In the genomic region with DNA sequence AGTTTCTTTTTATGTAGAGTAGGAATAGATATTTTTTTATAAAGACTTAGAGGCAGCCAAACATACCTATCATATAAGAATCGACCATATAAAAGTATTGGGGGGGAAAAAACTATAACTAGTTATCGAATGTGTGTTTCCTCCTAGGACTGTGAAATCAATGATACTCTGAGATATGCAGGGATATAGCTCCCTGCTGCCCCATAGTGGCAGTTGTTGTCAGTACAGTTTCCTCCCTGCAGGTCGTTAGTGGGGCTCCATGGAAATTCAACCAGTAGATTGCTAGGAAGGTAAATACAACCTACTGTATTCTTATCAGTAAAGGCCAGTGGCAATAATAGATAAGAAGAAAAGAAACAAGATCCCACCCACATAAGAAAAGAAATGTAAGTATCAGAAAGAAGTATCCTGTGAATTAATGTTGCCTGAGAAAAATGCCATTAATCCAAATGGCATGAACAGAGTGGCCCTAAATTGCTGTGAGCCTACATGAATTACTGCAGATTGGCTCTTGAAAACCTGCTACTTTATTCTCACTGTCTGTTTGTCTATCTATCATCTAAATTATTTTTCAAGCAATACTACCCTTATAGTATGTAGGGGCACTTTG, we compare ENCODE assay signal across 8 cellular contexts.
A peak's percentile ranks its signal among the peaks of the same experiment; 100 is the strongest.
DNase-seq lines count a peak whose midpoint lies in the region; ATAC-seq, FAIRE-seq and TF ChIP-seq lines count a peak whose summit lies in the region.

No MANE protein-coding gene starts in this region.

- peak; percentile 89 for ATAC-seq in GM21737 (IDR thresholded peaks at IDR 0.05; ENCODE audit: unreplicated experiment)

- H3K4me3 ChIP-seq in epithelial cell of proximal tubule (ENCODE audit: low read depth, low read length) = no peak overlapping the region

- DNase-seq in activated T-cell treated with anti-CD3 and anti-CD28 coated beads for 1 hour (ENCODE audit: low read depth) (peak; percentile 11), HTR-8/SVneo (ENCODE audit: insufficient read length, low spot score) (peak; percentile 54), T1000 (lab: John Stamatoyannopoulos, UW) (peak; percentile 30), epithelial cell of proximal tubule (ENCODE audit: low read depth) (no peak), pulmonary artery endothelial cell (ENCODE audit: low read depth, low spot score) (peak; percentile 5), GF-D8 (lab: John Stamatoyannopoulos, UW) (no peak)
- DNase-seq in activated T-cell treated with anti-CD3 and anti-CD28 coated beads, Interleukin-2, amount 50 U/mL, for 1 hour = no peak

- TF ChIP-seq CTCF in epithelial cell of proximal tubule (conservative IDR thresholded peaks at IDR 0.05; ENCODE audit: low read depth, low read length) = peak; percentile 90

- peak; percentile 48 for FAIRE-seq in HTR-8/SVneo (lab: Jason Lieb, UNC)

Comparison
In these comparisons a context has a peak if more than half of its experiments do, and no peak if none do; other contexts are left out.
1. DNase-seq: peak in activated T-cell treated with anti-CD3 and anti-CD28 coated beads for 1 hour (single experiment), HTR-8/SVneo (single experiment), T1000 (single experiment) and pulmonary artery endothelial cell (single experiment); none in activated T-cell treated with anti-CD3 and anti-CD28 coated beads, Interleukin-2, amount 50 U/mL, for 1 hour (single experiment), epithelial cell of proximal tubule (single experiment) and GF-D8 (single experiment).